In the genomic region with DNA sequence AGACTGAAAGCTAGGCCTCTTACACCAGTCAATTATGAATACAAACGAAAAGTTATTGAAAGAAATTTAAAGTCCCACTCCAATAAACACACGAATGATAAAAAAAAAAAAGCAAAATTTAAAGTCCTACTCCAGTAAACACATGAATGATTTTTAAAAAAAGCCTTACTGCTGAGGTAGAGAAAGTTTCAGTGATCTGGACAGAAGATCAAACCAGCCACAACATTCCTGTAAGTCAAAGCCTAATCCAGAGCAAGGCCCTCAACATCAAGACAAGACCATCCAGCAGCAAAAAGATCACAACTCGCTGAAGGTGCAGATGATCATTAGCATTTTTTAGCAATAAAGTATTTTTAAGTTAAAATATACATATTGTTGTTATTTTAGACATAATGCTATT, we compare ENCODE assay signal across 16 cellular contexts.
DNase-seq lines count a peak whose midpoint lies in the region; ATAC-seq, FAIRE-seq and TF ChIP-seq lines count a peak whose summit lies in the region.
"Had no signal": no experiment of that assay in that cellular context is flagged by ENCODE, and none has a peak within 500 bp of the region (broad histone marks: within the 10 kb centered on the region; RNA-seq: fewer than 3 reads in every experiment).

No MANE protein-coding gene starts in this region.

- TF ChIP-seq CTCF in IMR-90 (conservative IDR thresholded peaks at IDR 0.05; ENCODE audit: low read depth, low read length): no peak
- no peak for TF ChIP-seq CTCF in K562 (IDR thresholded peaks at IDR 0.05 in 2 of 3, conservative IDR thresholded peaks at IDR 0.05 in 1 of 3; ENCODE audit: insufficient read depth in 2 of 3, low read depth in 1 of 3, low read length in 3 of 3)
- TF ChIP-seq CTCF in nephron (IDR thresholded peaks at IDR 0.05; ENCODE audit: unreplicated experiment in 3 of 3): no peak

- no peak overlapping the region for H3K56ac ChIP-seq in IMR-90 (ENCODE audit: extremely low read depth, insufficient read depth, low read length)

- BruUV-seq in IMR-90 (replicated peaks; lab: Mats Ljungman, UMichigan) (no TSS peak), K562 (replicated peaks; lab: Mats Ljungman, UMichigan) (no TSS peak)

- TF ChIP-seq POLR2A in IMR-90 (IDR thresholded peaks at IDR 0.05; ENCODE audit: low read depth, low read length) (no peak), K562 (conservative IDR thresholded peaks at IDR 0.05) (no peak)

- 0 out of 4 replicates have a peak, but pooled peaks cover 0 to 3% of the 10 kb centered on the region in 2 experiments for H3K79me1 ChIP-seq in IMR-90 (ENCODE audit: low read depth in 1 of 2, low read length in 2 of 2)

- peaks cover 30 to 45% (median 38%) of the 10 kb centered on the region in 10 experiments for H3K4me1 ChIP-seq in BLaER1 treated with 17β-estradiol and CSF1 and Interleukin-3, amounts not matched to agents 10 nM and 100 nM
- H3K4me1 ChIP-seq in IMR-90 (ENCODE audit: control insufficient read depth, insufficient read depth, low read length): peaks cover 12% of the 10 kb centered on the region
- peaks cover 2 to 21% of the 10 kb centered on the region in 2 experiments; a peak in 4 of 5 replicates for H3K4me1 ChIP-seq in K562 (replicated peaks in 1 of 2; ENCODE audit: control insufficient read depth in 2 of 2, insufficient read depth in 2 of 2, low read length in 2 of 2)
- peaks cover 3% of the 10 kb centered on the region; the same call in 1 of the 2 replicates for H3K4me1 ChIP-seq in Karpas-422 (ENCODE audit: low read length)

- H3K9me3 ChIP-seq in BLaER1 treated with 17β-estradiol and CSF1 and Interleukin-3, amounts not matched to agents 10 nM and 100 nM (replicated peaks in 1 of 11): no peaks in the 10 kb centered on the region
- H3K9me3 ChIP-seq in IMR-90 (ENCODE audit: control insufficient read depth, insufficient read depth, low read length) (peaks cover 4% of the 10 kb centered on the region; the same call in 1 of the 2 replicates), K562 (replicated peaks; ENCODE audit: control insufficient read depth, insufficient read depth, low read depth, low read length) (peaks cover 11% of the 10 kb centered on the region), Karpas-422 (ENCODE audit: low read length) (no peaks in the 10 kb centered on the region)
- H3K9me3 ChIP-seq: SJSA1 had no signal

- peak overlapping the region; percentile 49; the same call in 1 of the 2 replicates for H2AK5ac ChIP-seq in IMR-90 (ENCODE audit: low read depth, low read length)

- intact Hi-C loops in IMR-90 (cut with micrococcal nuclease) (no loop called here), K562 (cut with micrococcal nuclease) (no loop called here)

- H3K4me3 Mint-ChIP-seq in nephron: no peak overlapping the region

- no peak for TF ChIP-seq EP300 in K562 (IDR thresholded peaks at IDR 0.05; ENCODE audit: low read length)

- H4K20me1 ChIP-seq in BLaER1 treated with 17β-estradiol and CSF1 and Interleukin-3, amounts not matched to agents 10 nM and 100 nM: no peaks in the 10 kb centered on the region
- H4K20me1 ChIP-seq in IMR-90 (ENCODE audit: insufficient read depth, low read length): no peaks in the 10 kb centered on the region
- no peaks in the 10 kb centered on the region for H4K20me1 ChIP-seq in K562 (replicated peaks; ENCODE audit: control insufficient read depth, insufficient read depth, low read length)
- no peaks in the 10 kb centered on the region for H4K20me1 ChIP-seq in Karpas-422 (ENCODE audit: insufficient read depth, low read depth, low read length)

- no peak for DNase-seq in IMR-90
- no peak for DNase-seq in K562 (ENCODE audit: extremely low read depth in 1 of 4, low spot score in 3 of 4)
- DNase-seq in Karpas-422: no peak
- DNase-seq in HuH-7 (ENCODE audit: low spot score): no peak
- no peak for DNase-seq in NCI-H510A treated with DMSO at 0.1 percent for 48 hours (lab: John Stamatoyannopoulos, UW)
- DNase-seq: AML-193, GOT3, KBM-7, NCI-H1694 treated with DMSO at 0.1 percent for 48 hours, NCI-H510A had no signal

- no peak overlapping the region; the same call in 1 of the 2 replicates for H4K5ac ChIP-seq in IMR-90 (ENCODE audit: low read depth, low read length)

- no peak overlapping the region for H3K14ac ChIP-seq in IMR-90 (replicated peaks; ENCODE audit: low read depth, low read length)

- H2BK15ac ChIP-seq in IMR-90 (ENCODE audit: low read depth, low read length): peak overlapping the region; percentile 90

- peak overlapping the region; percentile 8; the same call in 1 of the 2 replicates for H2BK20ac ChIP-seq in IMR-90 (ENCODE audit: low read depth, low read length)

- TF ChIP-seq RAD21 in IMR-90 (IDR thresholded peaks at IDR 0.05; ENCODE audit: low read length) (no peak), K562 (CRISPR knock-in tag; conservative IDR thresholded peaks at IDR 0.05 in 1 of 2, IDR thresholded peaks at IDR 0.05 in 1 of 2) (no peak)

- no peak overlapping the region for H3K27ac ChIP-seq in BLaER1 treated with 17β-estradiol and CSF1 and Interleukin-3, amounts not matched to agents 10 nM and 100 nM
- H3K27ac ChIP-seq in IMR-90 (ENCODE audit: insufficient read depth, low read length): no peak overlapping the region
- no peak overlapping the region for H3K27ac ChIP-seq in K562 (ENCODE audit: extremely low read depth, low read depth, low read length)
- no peak overlapping the region for H3K27ac ChIP-seq in Karpas-422 (ENCODE audit: low read length)
- H3K27ac ChIP-seq: SJSA1 had no signal

- H3K9me3 Mint-ChIP-seq in nephron: peaks cover 5% of the 10 kb centered on the region

- H2AK9ac ChIP-seq in IMR-90 (replicated peaks; ENCODE audit: low read depth, low read length, poor library complexity): no peak overlapping the region

- no peak overlapping the region for H2AFZ ChIP-seq in IMR-90 (replicated peaks; ENCODE audit: low read length, poor library complexity)
- H2AFZ ChIP-seq in K562 (ENCODE audit: low read depth, low read length): peak overlapping the region; percentile 60
- H2AFZ ChIP-seq in Karpas-422 (ENCODE audit: low read length): no peak overlapping the region

- ATAC-seq in IMR-90 (ENCODE audit: low read depth): no peak
- ATAC-seq in K562: no peak
- ATAC-seq in GM19463 (IDR thresholded peaks at IDR 0.05; ENCODE audit: unreplicated experiment): no peak

- peak overlapping the region; percentile 42; the same call in 1 of the 2 replicates for H3K4ac ChIP-seq in IMR-90 (ENCODE audit: low read depth, low read length)

- no peak overlapping the region for H3K23ac ChIP-seq in IMR-90 (ENCODE audit: low read depth, low read length)

- no peaks in the 10 kb centered on the region for H3K27me3 Mint-ChIP-seq in nephron (ENCODE audit: low read depth)

- no peaks in the 10 kb centered on the region for H3K36me3 ChIP-seq in BLaER1 treated with 17β-estradiol and CSF1 and Interleukin-3, amounts not matched to agents 10 nM and 100 nM
- no peaks in the 10 kb centered on the region for H3K36me3 ChIP-seq in IMR-90 (ENCODE audit: control insufficient read depth, insufficient read depth, low read length)
- no peaks in the 10 kb centered on the region for H3K36me3 ChIP-seq in K562 (ENCODE audit: control insufficient read depth, insufficient read depth, low read length)
- no peaks in the 10 kb centered on the region for H3K36me3 ChIP-seq in Karpas-422 (ENCODE audit: insufficient read depth, low read length)
- H3K36me3 ChIP-seq: SJSA1 had no signal

- H3K18ac ChIP-seq in IMR-90 (ENCODE audit: low read depth, low read length): peak overlapping the region; percentile 33; the same call in 1 of the 2 replicates

- H3K4me1 Mint-ChIP-seq in nephron: peaks cover 26% of the 10 kb centered on the region

- no peak for FAIRE-seq in K562 (lab: Jason Lieb, UNC)
- FAIRE-seq: G401.6, GM18507 had no signal

- H4K8ac ChIP-seq in IMR-90 (ENCODE audit: low read depth in 2 of 2, low read length in 2 of 2): peak overlapping the region in 1 of 2 experiments; percentile 63; a peak in 2 of 4 replicates

- POLR2A ChIA-PET in IMR-90 (lab: Charles Lee; ENCODE audit: unreplicated experiment) (no interaction called here), K562 (lab: Yijun Ruan, JAX) (interaction anchor here (1.0 kb wide), 1 partner anchor 23 kb away, joined by 3 read pairs; no protein-coding TSS in a partner anchor)

- H3K9me2 ChIP-seq in Karpas-422 (replicated peaks; ENCODE audit: insufficient read depth, low read length): no peaks in the 10 kb centered on the region

- H3K27ac Mint-ChIP-seq in nephron: peak overlapping the region; percentile 37 to 68 (median 39)

- H2BK5ac ChIP-seq in IMR-90 (ENCODE audit: low read depth, low read length, poor library complexity, severe bottlenecking): no peak overlapping the region

- in situ Hi-C loops in IMR-90 (cut with MboI; ENCODE audit: low sequenced_read_pairs) (no loop called here), K562 (cut with MboI) (no loop called here)

- 0 out of 2 replicates have a peak overlapping the region, but pooled peaks have one; percentile 28 for H2BK120ac ChIP-seq in IMR-90 (ENCODE audit: low read depth, low read length)

- H3K36me3 Mint-ChIP-seq in nephron (ENCODE audit: low read depth): peaks cover 4% of the 10 kb centered on the region

- CTCF ChIA-PET in IMR-90 (lab: Yijun Ruan, JAX) (no interaction called here), K562 (lab: Yijun Ruan, JAX; ENCODE audit: low intra/inter-chr PET ratio) (no interaction called here)

- no peaks in the 10 kb centered on the region for H3K27me3 ChIP-seq in BLaER1 treated with 17β-estradiol and CSF1 and Interleukin-3, amounts not matched to agents 10 nM and 100 nM
- H3K27me3 ChIP-seq in IMR-90 (ENCODE audit: control insufficient read depth, insufficient read depth, low read length) (no peaks in the 10 kb centered on the region), K562 (ENCODE audit: control insufficient read depth in 2 of 2, insufficient read depth in 2 of 2, low read length in 2 of 2) (no peaks in the 10 kb centered on the region), Karpas-422 (ENCODE audit: low read length) (no peaks in the 10 kb centered on the region)
- H3K27me3 ChIP-seq: SJSA1 had no signal

- H3K9me1 ChIP-seq in IMR-90 (ENCODE audit: insufficient read depth, low read length) (peaks cover 5% of the 10 kb centered on the region), K562 (ENCODE audit: control insufficient read depth, insufficient read depth, low read length) (no peaks in the 10 kb centered on the region)

- no peak overlapping the region for H3K4me3 ChIP-seq in BLaER1 treated with 17β-estradiol and CSF1 and Interleukin-3, amounts not matched to agents 10 nM and 100 nM
- H3K4me3 ChIP-seq in IMR-90 (ENCODE audit: insufficient read depth, low read depth, low read length) (no peak overlapping the region), K562 (no peak overlapping the region), Karpas-422 (ENCODE audit: low read length) (no peak overlapping the region)
- H3K4me3 ChIP-seq: SJSA1 had no signal

- no CpG with 5 or more reads among the region's 3 CpGs for WGBS in IMR-90 (ENCODE audit: extremely low coverage in 2 of 2, insufficient read length in 1 of 2), 2 experiments
- 35% methylated on average over 3 of the region's 3 CpGs for WGBS in K562 (ENCODE audit: insufficient coverage, low coverage, missing lambda C conversion rate)

- peak overlapping the region in 8 of 11 experiments; percentile 16 to 53 (median 36); a peak in 13 of 22 replicates for H3K4me2 ChIP-seq in BLaER1 treated with 17β-estradiol and CSF1 and Interleukin-3, amounts not matched to agents 10 nM and 100 nM
- no peak overlapping the region for H3K4me2 ChIP-seq in IMR-90 (ENCODE audit: low read depth, low read length)
- no peak overlapping the region for H3K4me2 ChIP-seq in K562 (ENCODE audit: insufficient read depth, low read length)
- no peak overlapping the region for H3K4me2 ChIP-seq in Karpas-422 (ENCODE audit: low read depth, low read length, poor library complexity, severe bottlenecking)

- H3K79me2 ChIP-seq in K562 (ENCODE audit: control insufficient read depth, insufficient read depth, low read length) (no peaks in the 10 kb centered on the region), Karpas-422 (ENCODE audit: low read length) (no peaks in the 10 kb centered on the region)

- H4K91ac ChIP-seq in IMR-90 (ENCODE audit: insufficient read depth, low read depth, low read length): no peak overlapping the region

- H3K9ac ChIP-seq in BLaER1 treated with 17β-estradiol and CSF1 and Interleukin-3, amounts not matched to agents 10 nM and 100 nM: no peak overlapping the region
- H3K9ac ChIP-seq in IMR-90 (ENCODE audit: low read depth, low read length): no peak overlapping the region
- no peak overlapping the region for H3K9ac ChIP-seq in K562 (ENCODE audit: insufficient read depth in 1 of 2, low read depth in 2 of 2, low read length in 2 of 2)
- H3K9ac ChIP-seq in Karpas-422 (ENCODE audit: low read length): no peak overlapping the region

- dilution Hi-C loops in IMR-90 (cut with HindIII; ENCODE audit: low sequenced_read_pairs, unreplicated experiment): no loop called here

Comparison
In these comparisons a context has a peak if more than half of its experiments do, and no peak if none do; other contexts are left out.
1. H3K4me2 ChIP-seq: peak in BLaER1 treated with 17β-estradiol and CSF1 and Interleukin-3, amounts not matched to agents 10 nM and 100 nM (8 of 11); none in IMR-90 (single experiment), K562 (single experiment) and Karpas-422 (single experiment).